Comparison of ENCODE assay signal across 1 cellular context in the genomic region with DNA sequence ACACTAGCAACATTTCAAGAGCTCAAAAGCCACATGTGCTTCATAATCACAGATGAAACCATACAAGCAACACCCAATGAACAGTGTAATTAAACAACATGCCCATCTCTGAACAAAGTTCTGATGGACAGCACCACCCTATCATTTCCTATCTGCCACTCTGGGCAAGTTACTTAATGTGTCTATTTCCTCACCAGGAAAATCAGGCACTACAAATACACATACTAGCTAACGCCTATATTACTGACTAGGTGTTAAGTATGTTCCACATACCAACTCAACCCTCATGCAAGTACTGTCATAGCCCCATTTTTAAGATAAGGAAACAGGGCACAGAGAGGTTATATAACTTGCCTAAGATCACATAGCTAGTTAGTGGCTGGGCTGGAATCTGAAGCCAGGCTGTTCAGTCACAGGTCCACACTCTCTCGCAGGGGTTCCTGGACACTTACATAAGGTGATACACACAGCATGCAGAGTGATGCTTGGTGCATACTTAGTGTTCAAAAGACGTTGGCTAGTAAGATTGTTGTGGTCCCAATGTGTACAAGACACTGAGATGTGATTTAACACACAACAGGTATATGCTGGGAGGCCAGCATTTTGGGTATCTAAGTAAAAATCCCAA.
TF ChIP-seq lines count a peak whose summit lies in the region.

No MANE protein-coding gene starts in this region.

TF ChIP-seq in HEK293, 187 proteins besides CTCF, POLR2A, EP300 and RAD21 (continued from another document):
- TF ChIP-seq, protein P1, sequence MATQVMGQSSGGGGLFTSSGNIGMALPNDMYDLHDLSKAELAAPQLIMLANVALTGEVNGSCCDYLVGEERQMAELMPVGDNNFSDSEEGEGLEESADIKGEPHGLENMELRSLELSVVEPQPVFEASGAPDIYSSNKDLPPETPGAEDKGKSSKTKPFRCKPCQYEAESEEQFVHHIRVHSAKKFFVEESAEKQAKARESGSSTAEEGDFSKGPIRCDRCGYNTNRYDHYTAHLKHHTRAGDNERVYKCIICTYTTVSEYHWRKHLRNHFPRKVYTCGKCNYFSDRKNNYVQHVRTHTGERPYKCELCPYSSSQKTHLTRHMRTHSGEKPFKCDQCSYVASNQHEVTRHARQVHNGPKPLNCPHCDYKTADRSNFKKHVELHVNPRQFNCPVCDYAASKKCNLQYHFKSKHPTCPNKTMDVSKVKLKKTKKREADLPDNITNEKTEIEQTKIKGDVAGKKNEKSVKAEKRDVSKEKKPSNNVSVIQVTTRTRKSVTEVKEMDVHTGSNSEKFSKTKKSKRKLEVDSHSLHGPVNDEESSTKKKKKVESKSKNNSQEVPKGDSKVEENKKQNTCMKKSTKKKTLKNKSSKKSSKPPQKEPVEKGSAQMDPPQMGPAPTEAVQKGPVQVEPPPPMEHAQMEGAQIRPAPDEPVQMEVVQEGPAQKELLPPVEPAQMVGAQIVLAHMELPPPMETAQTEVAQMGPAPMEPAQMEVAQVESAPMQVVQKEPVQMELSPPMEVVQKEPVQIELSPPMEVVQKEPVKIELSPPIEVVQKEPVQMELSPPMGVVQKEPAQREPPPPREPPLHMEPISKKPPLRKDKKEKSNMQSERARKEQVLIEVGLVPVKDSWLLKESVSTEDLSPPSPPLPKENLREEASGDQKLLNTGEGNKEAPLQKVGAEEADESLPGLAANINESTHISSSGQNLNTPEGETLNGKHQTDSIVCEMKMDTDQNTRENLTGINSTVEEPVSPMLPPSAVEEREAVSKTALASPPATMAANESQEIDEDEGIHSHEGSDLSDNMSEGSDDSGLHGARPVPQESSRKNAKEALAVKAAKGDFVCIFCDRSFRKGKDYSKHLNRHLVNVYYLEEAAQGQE (tag by site-specific recombination; IDR thresholded peaks at IDR 0.05), result peak; percentile 60
- TF ChIP-seq SP7 (tag by site-specific recombination; IDR thresholded peaks at IDR 0.05) (peak; percentile 35; the same call in 1 of the 2 replicates), ZNF324 (tag by site-specific recombination; IDR thresholded peaks at IDR 0.05) (no peak)
- TF ChIP-seq, protein P2, sequence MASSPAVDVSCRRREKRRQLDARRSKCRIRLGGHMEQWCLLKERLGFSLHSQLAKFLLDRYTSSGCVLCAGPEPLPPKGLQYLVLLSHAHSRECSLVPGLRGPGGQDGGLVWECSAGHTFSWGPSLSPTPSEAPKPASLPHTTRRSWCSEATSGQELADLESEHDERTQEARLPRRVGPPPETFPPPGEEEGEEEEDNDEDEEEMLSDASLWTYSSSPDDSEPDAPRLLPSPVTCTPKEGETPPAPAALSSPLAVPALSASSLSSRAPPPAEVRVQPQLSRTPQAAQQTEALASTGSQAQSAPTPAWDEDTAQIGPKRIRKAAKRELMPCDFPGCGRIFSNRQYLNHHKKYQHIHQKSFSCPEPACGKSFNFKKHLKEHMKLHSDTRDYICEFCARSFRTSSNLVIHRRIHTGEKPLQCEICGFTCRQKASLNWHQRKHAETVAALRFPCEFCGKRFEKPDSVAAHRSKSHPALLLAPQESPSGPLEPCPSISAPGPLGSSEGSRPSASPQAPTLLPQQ (tag by site-specific recombination; IDR thresholded peaks at IDR 0.05), result no peak
TF ChIP-seq in HEK293: peak in this region for 2.
